In genomic region chr2:226641008-226641407, GRCh38 we compare ENCODE assay signal across 29 cellular contexts.
"Had no signal": no experiment of that assay in that cellular context is flagged by ENCODE, and none has a peak within 500 bp of the region (broad histone marks: within the 10 kb centered on the region; RNA-seq: fewer than 3 reads in every experiment).

No MANE protein-coding gene starts in this region.

- H3K4me1 Mint-ChIP-seq: stimulated activated effector memory CD8-positive, alpha-beta T cell treated with anti-CD3 and anti-CD28 coated beads, Interleukin-12 subunit alpha, Interleukin-12 subunit beta, amount 100 ng/mL, for 72 hours; stimulated activated memory B cell treated with anti-CD40 and anti-IgM and Interleukin-4, amounts not matched to agents 10 μg/mL and 1 μg/mL and 100 μg/mL, for 72 hours had no signal

- H3K27ac Mint-ChIP-seq: stimulated activated effector memory CD8-positive, alpha-beta T cell treated with anti-CD3 and anti-CD28 coated beads, Interleukin-12 subunit alpha, Interleukin-12 subunit beta, amount 100 ng/mL, for 72 hours; stimulated activated memory B cell treated with anti-CD40 and anti-IgM and Interleukin-4, amounts not matched to agents 10 μg/mL and 1 μg/mL and 100 μg/mL, for 72 hours; stimulated activated naive B cell treated with anti-CD40 and anti-IgM and Interleukin-4, amounts not matched to agents 10 μg/mL and 1 μg/mL and 100 μg/mL, for 72 hours; stimulated activated naive CD8-positive, alpha-beta T cell treated with anti-CD3 and anti-CD28 coated beads, Interleukin-15, amount 100 ng/mL, for 72 hours; stimulated activated naive CD8-positive, alpha-beta T cell treated with anti-CD3 and anti-CD28 coated beads, Interleukin-15, Interleukin-2, amounts not matched to agents 100 ng/mL and 50 ng/mL, for 24 hours; type B pancreatic cell had no signal

- H3K27me3 ChIP-seq: stomach, suprapubic skin, testis, thyroid gland, tibial artery, tibial nerve, transverse colon, upper lobe of left lung, uterus, vagina had no signal

- H3K4me3 Mint-ChIP-seq: stimulated activated effector memory CD8-positive, alpha-beta T cell treated with anti-CD3 and anti-CD28 coated beads, Interleukin-12 subunit alpha, Interleukin-12 subunit beta, amount 100 ng/mL, for 72 hours; stimulated activated memory B cell treated with anti-CD40 and anti-IgM and Interleukin-4, amounts not matched to agents 10 μg/mL and 1 μg/mL and 100 μg/mL, for 72 hours; stimulated activated naive B cell treated with anti-CD40 and anti-IgM and Interleukin-4, amounts not matched to agents 10 μg/mL and 1 μg/mL and 100 μg/mL, for 72 hours; stimulated activated naive CD8-positive, alpha-beta T cell treated with anti-CD3 and anti-CD28 coated beads, Interleukin-15, amount 100 ng/mL, for 72 hours; stimulated activated naive CD8-positive, alpha-beta T cell treated with anti-CD3 and anti-CD28 coated beads, Interleukin-15, Interleukin-2, amounts not matched to agents 100 ng/mL and 50 ng/mL, for 24 hours; type B pancreatic cell had no signal

- H3K36me3 Mint-ChIP-seq: stimulated activated effector memory CD8-positive, alpha-beta T cell treated with anti-CD3 and anti-CD28 coated beads, Interleukin-12 subunit alpha, Interleukin-12 subunit beta, amount 100 ng/mL, for 72 hours; stimulated activated memory B cell treated with anti-CD40 and anti-IgM and Interleukin-4, amounts not matched to agents 10 μg/mL and 1 μg/mL and 100 μg/mL, for 72 hours; stimulated activated naive B cell treated with anti-CD40 and anti-IgM and Interleukin-4, amounts not matched to agents 10 μg/mL and 1 μg/mL and 100 μg/mL, for 72 hours had no signal

- DNase-seq: stimulated activated CD4-positive, alpha-beta T cell treated with anti-CD3 and anti-CD28 coated beads, Interleukin-2, amount 100 ng/mL, for 48 hours; stimulated activated CD4-positive, alpha-beta T cell treated with anti-CD3 and anti-CD28 coated beads, Interleukin-4, amount 100 ng/mL, for 1 hour; stimulated activated CD4-positive, alpha-beta T cell treated with anti-CD3 and anti-CD28 coated beads, Interleukin-4, amount 100 ng/mL, for 24 hours; stimulated activated CD4-positive, alpha-beta T cell treated with anti-CD3 and anti-CD28 coated beads, Interleukin-4, amount 100 ng/mL, for 4 hours; stimulated activated CD8-positive, alpha-beta memory T cell treated with anti-CD3 and anti-CD28 coated beads, Interleukin-4, amount 100 ng/mL, for 48 hours; stimulated activated naive B cell treated with anti-CD40 and anti-IgM and Interleukin-4, amounts not matched to agents 10 μg/mL and 1 μg/mL and 100 μg/mL, for 72 hours; stimulated activated naive CD4-positive, alpha-beta T cell; stimulated activated naive CD4-positive, alpha-beta T cell treated with Interleukin-2 at 50 U/mL for 16 hours; stimulated activated naive CD8-positive, alpha-beta T cell treated with anti-CD3 and anti-CD28 coated beads, Interleukin-15, amount 100 ng/mL, for 72 hours; stimulated activated naive CD8-positive, alpha-beta T cell treated with anti-CD3 and anti-CD28 coated beads, Interleukin-15, Interleukin-2, amounts not matched to agents 100 U/mL and 50 U/mL, for 24 hours; stomach; substantia nigra; testis; thyroid gland; tibial artery; transverse colon; trophoblast cell; upper lobe of left lung; upper lobe of right lung; uterus had no signal

- H3K4me3 ChIP-seq: stomach, suprapubic skin, testis, thoracic aorta, thyroid gland, tibial artery, tibial nerve, transverse colon, upper lobe of left lung, upper lobe of right lung, uterus, vagina had no signal

- H3K27me3 Mint-ChIP-seq: stimulated activated memory B cell treated with anti-CD40 and anti-IgM and Interleukin-4, amounts not matched to agents 10 μg/mL and 1 μg/mL and 100 μg/mL, for 72 hours; stimulated activated naive CD8-positive, alpha-beta T cell treated with anti-CD3 and anti-CD28 coated beads, Interleukin-15, Interleukin-2, amounts not matched to agents 100 ng/mL and 50 ng/mL, for 24 hours had no signal

- FAIRE-seq: urothelium cell line had no signal

- H3K9me3 Mint-ChIP-seq: stimulated activated effector memory CD8-positive, alpha-beta T cell treated with anti-CD3 and anti-CD28 coated beads, Interleukin-12 subunit alpha, Interleukin-12 subunit beta, amount 100 ng/mL, for 72 hours; stimulated activated naive CD8-positive, alpha-beta T cell treated with anti-CD3 and anti-CD28 coated beads, Interleukin-15, amount 100 ng/mL, for 72 hours had no signal

- H3K27ac ChIP-seq: stomach, suprapubic skin, testis, thoracic aorta, thyroid gland, tibial artery, tibial nerve, transverse colon, upper lobe of left lung, upper lobe of right lung, uterus, vagina had no signal

- H3K36me3 ChIP-seq: stomach, suprapubic skin, thoracic aorta, thyroid gland, tibial artery, tibial nerve, transverse colon, upper lobe of left lung, upper lobe of right lung, uterus, vagina had no signal

- H3K4me1 ChIP-seq: suprapubic skin, testis, tibial nerve, upper lobe of right lung, uterus, vagina had no signal

- ATAC-seq: stimulated activated effector memory CD8-positive, alpha-beta T cell treated with anti-CD3 and anti-CD28 coated beads, Interleukin-12 subunit alpha, Interleukin-12 subunit beta, amount 100 ng/mL, for 72 hours; stimulated activated memory B cell treated with anti-CD40 and anti-IgM and Interleukin-4, amounts not matched to agents 10 μg/mL and 1 μg/mL and 100 μg/mL, for 72 hours; stimulated activated naive B cell treated with anti-CD40 and anti-IgM and Interleukin-4, amounts not matched to agents 10 μg/mL and 1 μg/mL and 100 μg/mL, for 72 hours; stimulated activated naive CD8-positive, alpha-beta T cell treated with anti-CD3 and anti-CD28 coated beads, Interleukin-15, amount 100 ng/mL, for 72 hours; stimulated activated naive CD8-positive, alpha-beta T cell treated with anti-CD3 and anti-CD28 coated beads, Interleukin-15, Interleukin-2, amounts not matched to agents 100 U/mL and 50 U/mL, for 24 hours; upper lobe of right lung had no signal

- H3K9me3 ChIP-seq: suprapubic skin, testis, thyroid gland, transverse colon, upper lobe of right lung, uterus, vagina had no signal
